ENCODE assay signal across 8 cellular contexts in the genomic region with DNA sequence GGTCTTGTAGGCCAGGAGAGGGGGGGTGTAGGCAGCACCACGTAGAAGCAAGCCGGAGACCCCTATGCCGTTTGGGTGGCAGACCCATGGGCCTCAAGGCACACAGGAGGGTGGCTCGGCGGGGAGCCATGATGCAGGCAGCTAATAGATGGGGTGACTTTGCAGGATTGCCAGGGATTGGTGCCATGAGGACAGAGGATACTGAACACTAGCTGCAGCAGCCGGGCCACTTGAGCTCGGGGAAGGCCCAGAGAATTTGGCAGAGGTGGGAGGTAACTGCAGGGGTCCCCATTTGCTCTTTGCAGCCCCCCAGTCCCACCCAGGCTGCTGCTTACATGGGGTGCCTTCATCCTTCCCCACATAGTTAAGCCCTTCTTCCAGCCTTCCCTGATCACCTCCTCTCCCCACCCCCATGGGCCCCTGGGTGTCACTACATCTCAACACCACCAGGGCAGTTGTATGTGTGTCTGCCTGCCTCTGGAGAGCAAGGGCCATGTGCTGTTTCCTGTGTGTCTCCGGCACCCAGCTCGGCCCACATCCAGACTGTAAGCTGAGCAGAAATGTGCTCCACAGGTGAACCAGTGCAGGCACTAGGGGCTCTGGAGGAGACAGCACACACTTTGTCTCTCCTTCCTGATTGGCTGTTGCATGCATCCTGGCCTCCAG. TPM values are rescaled to one million over a fixed set of nuclear protein-coding genes. Genes with fewer than 3 reads are reported as not detected.
DNase-seq lines count a peak whose midpoint lies in the region; ATAC-seq and TF ChIP-seq lines count a peak whose summit lies in the region.

No MANE protein-coding gene starts in this region.

- DNase-seq in SHP77 (lab: John Stamatoyannopoulos, UW) (peak; percentile 69 to 82), SHP77 treated with DMSO at 0.1 percent for 48 hours (lab: John Stamatoyannopoulos, UW) (no peak), RPMI8226 (peak; percentile 37), fibroblast of lung (ENCODE audit: low read depth in 2 of 2) (no peak)

- H4K20me1 ChIP-seq in fibroblast of lung (ENCODE audit: control insufficient read depth, extremely low read depth, insufficient read depth, low read length) = no peaks in the 10 kb centered on the region

- H2AFZ ChIP-seq in fibroblast of lung (ENCODE audit: low read length) = no peak overlapping the region

- peaks cover 5% of the 10 kb centered on the region for H3K79me2 ChIP-seq in fibroblast of lung (ENCODE audit: control insufficient read depth, insufficient read depth, low read length)

- peak overlapping the region; percentile 90 for H3K4me2 ChIP-seq in fibroblast of lung (ENCODE audit: extremely low read depth, insufficient read depth, low read length)

- H3K4me3 ChIP-seq in fibroblast of lung (replicated peaks in 1 of 4; ENCODE audit: control extremely low read depth in 1 of 4, insufficient read depth in 1 of 4, low read depth in 3 of 4, low read length in 4 of 4) (no peak overlapping the region), skeletal muscle tissue (ENCODE audit: low read length in 3 of 3) (peak overlapping the region; percentile 60 to 74 (median 69))

- no peaks in the 10 kb centered on the region for H3K27me3 ChIP-seq in fibroblast of lung (ENCODE audit: control insufficient read depth, insufficient read depth, low read length)
- H3K27me3 ChIP-seq in skeletal muscle tissue (ENCODE audit: control insufficient read depth in 3 of 3, insufficient read depth in 3 of 3, low read length in 3 of 3) = no peaks in the 10 kb centered on the region

- TF ChIP-seq CTCF in fibroblast of lung (conservative IDR thresholded peaks at IDR 0.05 in 1 of 2, IDR thresholded peaks at IDR 0.05 in 1 of 2; ENCODE audit: low read depth in 1 of 2, low read length in 2 of 2) = peak in 1 of 2 donors; percentile 24

- ATAC-seq in GM19455 (IDR thresholded peaks at IDR 0.05; ENCODE audit: unreplicated experiment) (no peak), HG03469 (IDR thresholded peaks at IDR 0.05; ENCODE audit: unreplicated experiment) (no peak), GM19351 (IDR thresholded peaks at IDR 0.05; ENCODE audit: unreplicated experiment) (no peak)

- no peaks in the 10 kb centered on the region for H3K36me3 ChIP-seq in fibroblast of lung (ENCODE audit: control insufficient read depth, insufficient read depth, low read length)
- no peaks in the 10 kb centered on the region for H3K36me3 ChIP-seq in skeletal muscle tissue (ENCODE audit: control insufficient read depth in 3 of 3, insufficient read depth in 3 of 3, low read length in 3 of 3)

- H3K4me1 ChIP-seq in fibroblast of lung (ENCODE audit: control insufficient read depth, extremely low read depth, insufficient read depth, low read length) (peaks cover 16% of the 10 kb centered on the region), skeletal muscle tissue (ENCODE audit: control insufficient read depth in 3 of 3, insufficient read depth in 3 of 3, low read length in 3 of 3) (peaks cover 45 to 56% (median 50%) of the 10 kb centered on the region in 3 donors)

- H3K27ac ChIP-seq in fibroblast of lung (ENCODE audit: insufficient read depth, low read length) = no peak overlapping the region
- H3K27ac ChIP-seq in skeletal muscle tissue (ENCODE audit: low read depth, low read length) = peak overlapping the region; percentile 89

- H3K9ac ChIP-seq in fibroblast of lung (ENCODE audit: insufficient read depth, low read length) (no peak overlapping the region), skeletal muscle tissue (ENCODE audit: low read depth in 1 of 3, low read length in 3 of 3) (peak overlapping the region; percentile 54 to 90 (median 60))

- no peaks in the 10 kb centered on the region for H3K9me3 ChIP-seq in fibroblast of lung (ENCODE audit: control insufficient read depth, insufficient read depth, low read depth, low read length)
- no peaks in the 10 kb centered on the region for H3K9me3 ChIP-seq in skeletal muscle tissue (ENCODE audit: control insufficient read depth in 3 of 3, low read length in 3 of 3)

RNA-seq across cellular contexts. Expression of a gene that starts 52.1 kb away (rescaled TPM):
- 51.9 and 77.6 TPM in 2 replicates for total RNA-seq in fibroblast of lung
- 29.7 and 49.1 TPM in 2 replicates for polyA plus RNA-seq in fibroblast of lung
- polyA plus RNA-seq in fibroblast of lung (2012) = 73.7 and 109 TPM in 2 replicates
- 172 and 195 TPM in 2 replicates for polyA minus RNA-seq in fibroblast of lung (ENCODE audit: low replicate concordance)
- total RNA-seq in skeletal muscle tissue = 23.0 TPM

Comparison
In these comparisons a context has a peak if more than half of its experiments do, and no peak if none do; other contexts are left out.
1. DNase-seq: peak in SHP77 (2 of 2) and RPMI8226 (single experiment); none in SHP77 treated with DMSO at 0.1 percent for 48 hours (single experiment) and fibroblast of lung (0 of 2).
2. H3K4me3 ChIP-seq: peak in skeletal muscle tissue (3 of 3); none in fibroblast of lung (0 of 4).